Comparison of ENCODE assay signal across 16 cellular contexts in the genomic region with DNA sequence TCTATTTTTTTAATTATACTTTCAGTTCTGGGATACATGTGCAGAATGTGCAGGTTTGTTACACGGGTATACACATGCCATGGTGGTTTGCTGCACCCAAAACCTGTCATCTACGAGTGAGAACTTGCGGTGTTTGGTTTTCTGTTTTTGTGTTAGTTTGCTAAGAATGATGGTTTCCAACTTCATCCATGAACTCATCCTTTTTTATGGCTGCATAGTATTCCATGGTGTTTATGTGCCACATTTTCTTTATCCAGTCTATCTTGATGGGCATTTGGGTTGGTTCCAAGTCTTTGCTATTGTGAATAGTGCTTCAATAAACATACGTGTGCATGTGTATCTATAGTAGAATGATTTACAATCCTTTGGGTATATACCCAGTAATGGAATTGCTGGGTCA. TPM values are rescaled to one million over a fixed set of nuclear protein-coding genes. Genes with fewer than 3 reads are reported as not detected.
"Had no signal": no experiment of that assay in that cellular context is flagged by ENCODE, and none has a peak within 500 bp of the region (broad histone marks: within the 10 kb centered on the region; RNA-seq: fewer than 3 reads in every experiment).

No MANE protein-coding gene starts in this region.

RNA-seq across cellular contexts. Expression of a gene that starts 29.6 kb away (rescaled TPM):
- total RNA-seq: activated naive CD4-positive, alpha-beta T cell treated with anti-CD3 and anti-CD28 coated beads for 36 hours; activated naive CD4-positive, alpha-beta T cell treated with anti-CD3 and anti-CD28 coated beads, Interleukin-2, amount 50 U/mL, for 72 hours; activated naive CD8-positive, alpha-beta T cell treated with anti-CD3 and anti-CD28 coated beads for 36 hours; activated naive CD8-positive, alpha-beta T cell treated with anti-CD3 and anti-CD28 coated beads, Interleukin-2, amount 10 ng/mL, durations not matched to agents 7 days and 5 days; activated T-cell treated with anti-CD3 and anti-CD28 coated beads, Interleukin-2, amount 50 U/mL, for 4 hours; activated T-cell treated with anti-CD3 and anti-CD28 coated beads, Interleukin-2, amount 50 U/mL, for 72 hours; activated T-helper 1 cell treated with anti-CD3 and anti-CD28 coated beads, Interleukin-12 subunit alpha, Interleukin-12 subunit beta, Interleukin-2, Interleukin-4 antibody, amounts not matched to agents 30 ng/mL and 10 ng/mL and 1 ng/mL, durations not matched to agents 14 hours and 24 hours and 36 hours; activated T-helper 17 cell treated with anti-CD3 and anti-CD28 coated beads, Interleukin-2, amount 50 U/mL, for 72 hours; activated T-helper 2 cell treated with anti-CD3 and anti-CD28 coated beads, Interferon-gamma antibody, Interleukin-2, Interleukin-4, amounts not matched to agents 10 μg/mL and 5 μg/mL and 100 μg/mL, durations not matched to agents 14 hours and 24 hours and 36 hours; aorta; ascending aorta; astrocyte; bronchial epithelial cell; chondrocyte had no signal
- polyA plus RNA-seq: adipose tissue, cardiac muscle cell had no signal

RNA-seq across cellular contexts. Expression of a gene that starts 51.9 kb away (rescaled TPM):
- total RNA-seq: activated naive CD4-positive, alpha-beta T cell treated with anti-CD3 and anti-CD28 coated beads for 36 hours; activated naive CD4-positive, alpha-beta T cell treated with anti-CD3 and anti-CD28 coated beads, Interleukin-2, amount 50 U/mL, for 72 hours; activated naive CD8-positive, alpha-beta T cell treated with anti-CD3 and anti-CD28 coated beads for 36 hours; activated naive CD8-positive, alpha-beta T cell treated with anti-CD3 and anti-CD28 coated beads, Interleukin-2, amount 10 ng/mL, durations not matched to agents 7 days and 5 days; activated T-cell treated with anti-CD3 and anti-CD28 coated beads, Interleukin-2, amount 50 U/mL, for 4 hours; activated T-cell treated with anti-CD3 and anti-CD28 coated beads, Interleukin-2, amount 50 U/mL, for 72 hours; activated T-helper 1 cell treated with anti-CD3 and anti-CD28 coated beads, Interleukin-12 subunit alpha, Interleukin-12 subunit beta, Interleukin-2, Interleukin-4 antibody, amounts not matched to agents 30 ng/mL and 10 ng/mL and 1 ng/mL, durations not matched to agents 14 hours and 24 hours and 36 hours; activated T-helper 17 cell treated with anti-CD3 and anti-CD28 coated beads, Interleukin-2, amount 50 U/mL, for 72 hours; activated T-helper 2 cell treated with anti-CD3 and anti-CD28 coated beads, Interferon-gamma antibody, Interleukin-2, Interleukin-4, amounts not matched to agents 10 μg/mL and 5 μg/mL and 100 μg/mL, durations not matched to agents 14 hours and 24 hours and 36 hours; aorta; ascending aorta; chondrocyte had no signal
- polyA plus RNA-seq: aorta had no signal
